In the genomic region with DNA sequence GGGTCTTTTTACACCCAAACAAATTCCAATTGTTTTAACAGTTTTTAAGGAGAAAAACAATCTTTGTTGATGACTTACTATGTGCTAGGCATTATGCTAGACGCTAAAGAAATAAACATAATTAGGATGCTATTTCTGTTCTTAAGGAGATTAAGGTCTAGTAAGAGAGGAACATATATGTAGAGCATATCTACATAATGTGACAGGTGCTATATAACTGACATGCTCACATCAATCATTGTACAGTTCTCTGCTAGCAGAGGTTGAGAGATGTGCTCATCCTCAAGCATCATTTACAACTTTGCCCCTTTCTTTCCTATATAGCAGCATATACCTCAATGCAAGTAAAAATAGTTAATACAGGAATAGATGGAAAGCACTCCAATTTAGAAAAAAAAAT, we compare ENCODE assay signal across 25 cellular contexts.
"Had no signal": no experiment of that assay in that cellular context is flagged by ENCODE, and none has a peak within 500 bp of the region (broad histone marks: within the 10 kb centered on the region; RNA-seq: fewer than 3 reads in every experiment).

No MANE protein-coding gene starts in this region.

- H3K27ac Mint-ChIP-seq: dendritic cell treated with granulocyte-macrophage colony-stimulating factor and Interleukin-4, amounts not matched to agents 40 ng/mL and 50 ng/mL, for 4 days; effector memory CD8-positive, alpha-beta T cell; endodermal cell; mesothelial cell of epicardium had no signal

- H3K36me3 ChIP-seq: colonic mucosa, esophagus squamous epithelium, gastrocnemius medialis, heart left ventricle, left lung, lower lobe of right lung had no signal

- H3K4me1 ChIP-seq: colonic mucosa, esophagus squamous epithelium, gastrocnemius medialis, left lung, lower lobe of right lung had no signal

- H3K27me3 ChIP-seq: colonic mucosa, gastrocnemius medialis, heart left ventricle, hepatocyte, left lung had no signal

- H3K79me2 ChIP-seq: hepatocyte had no signal

- H3K4me3 ChIP-seq: colonic mucosa, esophagus squamous epithelium, gastrocnemius medialis, heart left ventricle, hepatocyte, left lung, lower lobe of right lung, mucosa of descending colon had no signal

- H3K9me3 Mint-ChIP-seq: dendritic cell treated with granulocyte-macrophage colony-stimulating factor and Interleukin-4, amounts not matched to agents 40 ng/mL and 50 ng/mL, for 4 days; effector memory CD8-positive, alpha-beta T cell; endodermal cell; mesothelial cell of epicardium had no signal

- H3K4me2 ChIP-seq: hepatocyte had no signal

- DNase-seq: cerebellar nuclear complex; colonic mucosa; cortex of kidney; effector CD8-positive, alpha-beta T cell; effector memory CD8-positive, alpha-beta T cell; endodermal cell; erythroblast; esophagus squamous epithelium; foreskin fibroblast; foreskin melanocyte; gastrocnemius medialis; glutamatergic neuron; heart left ventricle; hypothalamus; left cardiac atrium; left lung; left ventricle myocardium superior; lower lobe of right lung; mesenchymal stem cell; mucosa of descending colon had no signal

- H3K27me3 Mint-ChIP-seq: dendritic cell treated with granulocyte-macrophage colony-stimulating factor and Interleukin-4, amounts not matched to agents 40 ng/mL and 50 ng/mL, for 4 days; effector memory CD8-positive, alpha-beta T cell had no signal

- H3K36me3 Mint-ChIP-seq: mesothelial cell of epicardium had no signal

- H2AFZ ChIP-seq: hepatocyte had no signal

- H3K4me3 Mint-ChIP-seq: dendritic cell treated with granulocyte-macrophage colony-stimulating factor and Interleukin-4, amounts not matched to agents 40 ng/mL and 50 ng/mL, for 4 days; effector memory CD8-positive, alpha-beta T cell; endodermal cell; mesothelial cell of epicardium had no signal

- H3K9me3 ChIP-seq: colonic mucosa, esophagus squamous epithelium, gastrocnemius medialis, heart left ventricle, left lung, lower lobe of right lung, mucosa of descending colon had no signal

- ATAC-seq: effector memory CD8-positive, alpha-beta T cell; esophagus mucosa; gastrocnemius medialis; heart left ventricle; left cardiac atrium; left lung; left ventricle myocardium superior; lower lobe of right lung; mucosa of descending colon had no signal

- H3K27ac ChIP-seq: colonic mucosa, epithelial cell of prostate, esophagus squamous epithelium, gastrocnemius medialis, heart left ventricle, hepatocyte, left lung, lower lobe of right lung had no signal
